Comparison of ENCODE assay signal across 8 cellular contexts in genomic region chr15:68559342-68560310, GRCh38. TPM values are rescaled to one million over a fixed set of nuclear protein-coding genes. Genes with fewer than 3 reads are reported as not detected.
DNase-seq lines count a peak whose midpoint lies in the region; ATAC-seq and TF ChIP-seq lines count a peak whose summit lies in the region.

No MANE protein-coding gene starts in this region.

- H3K4me1 Mint-ChIP-seq in central memory CD8-positive, alpha-beta T cell = peaks cover 19% of the 10 kb centered on the region

- peak overlapping the region; percentile 75 for H3K4me3 Mint-ChIP-seq in central memory CD8-positive, alpha-beta T cell

- ATAC-seq in central memory CD8-positive, alpha-beta T cell (replicated peaks; ENCODE audit: extremely low read depth, poor library complexity, severe bottlenecking) = peak; percentile 78
- no peak for ATAC-seq in GM21529 (IDR thresholded peaks at IDR 0.05; ENCODE audit: unreplicated experiment)

- no peaks in the 10 kb centered on the region for H3K36me3 ChIP-seq in kidney epithelial cell (ENCODE audit: control insufficient read depth, insufficient read depth, low read length)

- DNase-seq in COLO668 (lab: John Stamatoyannopoulos, UW; ENCODE audit: unreplicated experiment) (peak; percentile 83), HCEC 1CT (peak; percentile 64), NCI-H2196 treated with DMSO at 0.1 percent for 48 hours (lab: John Stamatoyannopoulos, UW; ENCODE audit: unreplicated experiment) (peak; percentile 8), kidney epithelial cell (ENCODE audit: low read depth) (no peak)
- DNase-seq in activated CD4-positive, CD25-positive, alpha-beta regulatory T cell treated with anti-CD3 and anti-CD28 coated beads, Interleukin-2, amount 50 U/mL, for 72 hours = peak; percentile 82
- peak; percentile 46 to 55 for DNase-seq in central memory CD8-positive, alpha-beta T cell (ENCODE audit: low spot score in 2 of 2)
- peak; percentile 81 for DNase-seq in stimulated activated CD4-positive, alpha-beta T cell treated with anti-CD3 and anti-CD28 coated beads, Interleukin-15, amount 100 ng/mL, for 24 hours

- peak overlapping the region; percentile 33 for H3K4me3 ChIP-seq in kidney epithelial cell (ENCODE audit: low read depth, low read length)

- peaks cover 2% of the 10 kb centered on the region for H3K27me3 ChIP-seq in kidney epithelial cell (ENCODE audit: control insufficient read depth, insufficient read depth, low read length)

- H3K27ac Mint-ChIP-seq in central memory CD8-positive, alpha-beta T cell (ENCODE audit: low read depth) = no peak overlapping the region

- H3K9me3 Mint-ChIP-seq in central memory CD8-positive, alpha-beta T cell = no peaks in the 10 kb centered on the region

- TF ChIP-seq CTCF in kidney epithelial cell (IDR thresholded peaks at IDR 0.05; ENCODE audit: insufficient read depth, low read length, poor library complexity, severe bottlenecking) = peak; percentile 81

- H3K36me3 Mint-ChIP-seq in central memory CD8-positive, alpha-beta T cell (ENCODE audit: insufficient read depth) = peaks cover 2% of the 10 kb centered on the region

- peaks cover 87% of the 10 kb centered on the region for H3K27me3 Mint-ChIP-seq in central memory CD8-positive, alpha-beta T cell

RNA-seq across cellular contexts. Expression of gene CORO2B, which starts 19.2 kb away (rescaled TPM):
- 17.9 and 19.8 TPM in 2 replicates for total RNA-seq in kidney epithelial cell
